13 cellular contexts compared by ENCODE assay signal in genomic region chr9:108125541-108125940, GRCh38.
DNase-seq lines count a peak whose midpoint lies in the region; ATAC-seq and TF ChIP-seq lines count a peak whose summit lies in the region.
"Had no signal": no experiment of that assay in that cellular context is flagged by ENCODE, and none has a peak within 500 bp of the region (broad histone marks: within the 10 kb centered on the region; RNA-seq: fewer than 3 reads in every experiment).

No MANE protein-coding gene starts in this region.

- H3K27me3 Mint-ChIP-seq in WTC11 (ENCODE audit: low read depth), result no peaks in the 10 kb centered on the region
- H3K27me3 Mint-ChIP-seq: T-cell had no signal

- TF ChIP-seq CTCF in WTC11 (IDR thresholded peaks at IDR 0.05) (peak; percentile 40; the same call in 1 of the 2 replicates), right lobe of liver (IDR thresholded peaks at IDR 0.05) (peak in 3 of 4 donors; percentile 11 to 28 (median 14))

- no peak overlapping the region for H3K4me3 ChIP-seq in Jurkat, Clone E6-1 (ENCODE audit: low read length)
- no peak overlapping the region for H3K4me3 ChIP-seq in right lobe of liver
- H3K4me3 ChIP-seq: tibial nerve had no signal

- POLR2A ChIA-PET in WTC11 (lab: Charles Lee), result no interaction called here

- H3K4me1 ChIP-seq in right lobe of liver, result no peaks in the 10 kb centered on the region
- H3K4me1 ChIP-seq: tibial nerve had no signal

- H3K27ac ChIP-seq in right lobe of liver, result no peak overlapping the region
- H3K27ac ChIP-seq: tibial nerve had no signal

- H3K9me3 Mint-ChIP-seq in WTC11, result peaks cover 10% of the 10 kb centered on the region

- H3K9me3 ChIP-seq in right lobe of liver, result no peaks in the 10 kb centered on the region
- H3K9me3 ChIP-seq: tibial nerve had no signal

- peaks cover 11% of the 10 kb centered on the region for H3K36me3 Mint-ChIP-seq in WTC11
- H3K36me3 Mint-ChIP-seq: T-cell had no signal

- peak; percentile 15 for DNase-seq in ELR (ENCODE audit: low read depth)
- DNase-seq in Jurkat, Clone E6-1 (ENCODE audit: low read depth, low spot score), result peak; percentile 17
- DNase-seq in WTC11 (ENCODE audit: low spot score), result peak; percentile 48
- DNase-seq in right lobe of liver, result no peak
- DNase-seq in middle frontal gyrus (ENCODE audit: extremely low spot score, low spot score), result no peak
- no peak for DNase-seq in hippocampal formation (lab: John Stamatoyannopoulos, UW)
- DNase-seq: activated CD8-positive, alpha-beta memory T cell treated with anti-CD3 and anti-CD28 coated beads, Interleukin-2, amount 50 U/mL, for 4 hours; hypothalamus; NCI-H1930; T-cell had no signal

- H3K4me1 Mint-ChIP-seq in WTC11, result peaks cover 32% of the 10 kb centered on the region
- H3K4me1 Mint-ChIP-seq: nephron, T-cell had no signal

- CTCF ChIA-PET in WTC11 (lab: Charles Lee), result no interaction called here

- no peak for TF ChIP-seq POLR2A in right lobe of liver (IDR thresholded peaks at IDR 0.05)

- ATAC-seq in WTC11, result peak; percentile 78
- ATAC-seq in right lobe of liver, result peak in 1 of 4 donors; percentile 25
- no peak for ATAC-seq in HG03457 (IDR thresholded peaks at IDR 0.05; ENCODE audit: unreplicated experiment)
- ATAC-seq: T-cell had no signal

- no peaks in the 10 kb centered on the region for H3K36me3 ChIP-seq in right lobe of liver
- H3K36me3 ChIP-seq: tibial nerve had no signal

- no peaks in the 10 kb centered on the region for H3K27me3 ChIP-seq in right lobe of liver
- H3K27me3 ChIP-seq: tibial nerve had no signal

- intact Hi-C loops in right lobe of liver (cut with DNase I), result no loop called here

- H3K27ac Mint-ChIP-seq in WTC11, result no peak overlapping the region
- H3K27ac Mint-ChIP-seq: nephron, T-cell had no signal

- no peak overlapping the region for H3K4me3 Mint-ChIP-seq in WTC11
- H3K4me3 Mint-ChIP-seq: nephron, T-cell had no signal

- 84% methylated on average over 4 of the region's 5 CpGs for WGBS in right lobe of liver (ENCODE audit: insufficient coverage, low coverage, low lambda C conversion rate, missing lambda C conversion rate)

TF ChIP-seq in WTC11, 78 proteins besides CTCF, POLR2A, EP300 and RAD21:
- TF ChIP-seq FOXJ3 (CRISPR knock-in tag; IDR thresholded peaks at IDR 0.05; ENCODE audit: borderline replicate concordance) (no peak), ZNF138 (CRISPR knock-in tag; conservative IDR thresholded peaks at IDR 0.05) (no peak), MLX (CRISPR knock-in tag; IDR thresholded peaks at IDR 0.05) (no peak), AFF4 (CRISPR knock-in tag; IDR thresholded peaks at IDR 0.05; ENCODE audit: borderline replicate concordance) (no peak)

Comparison
In these comparisons a context has a peak if more than half of its experiments do, and no peak if none do; other contexts are left out.
1. DNase-seq: peak in ELR (single experiment), Jurkat, Clone E6-1 (single experiment) and WTC11 (single experiment); none in right lobe of liver (0 of 3), middle frontal gyrus (single experiment) and hippocampal formation (0 of 2).